1 cellular context compared by ENCODE assay signal in genomic region chr22:18994056-18994455, GRCh38.
A peak's percentile ranks its signal among the peaks of the same experiment; 100 is the strongest.
TF ChIP-seq lines count a peak whose summit lies in the region.

No MANE protein-coding gene starts in this region.

TF ChIP-seq in K562, 482 proteins besides CTCF, POLR2A, EP300 and RAD21 (continued from another document and continues in another):
- TF ChIP-seq ZNF318 (IDR thresholded peaks at IDR 0.05; ENCODE audit: borderline replicate concordance in 1 of 2, low read depth in 1 of 2) (no peak), NCOA4 (IDR thresholded peaks at IDR 0.05; ENCODE audit: partially characterized antibody) (no peak), GTF2A2 (tag; IDR thresholded peaks at IDR 0.05) (no peak), ZC3H4 (CRISPR knock-in tag; IDR thresholded peaks at IDR 0.05; ENCODE audit: borderline replicate concordance) (peak; percentile 79), HBP1 (CRISPR knock-in tag; IDR thresholded peaks at IDR 0.05) (no peak), STAG1 (CRISPR knock-in tag; IDR thresholded peaks at IDR 0.05; ENCODE audit: borderline replicate concordance) (0 out of 2 replicates have a peak, but pooled peaks have one; percentile 8), HMGN3 (IDR thresholded peaks at IDR 0.05; ENCODE audit: borderline replicate concordance, extremely low read depth, insufficient read length, low read depth, low read length) (no peak), MAFG (tag; conservative IDR thresholded peaks at IDR 0.05) (no peak), C11orf30 (IDR thresholded peaks at IDR 0.05; ENCODE audit: low read depth) (no peak), RBM39 (optimal IDR thresholded peaks at IDR 0.05; ENCODE audit: low read depth, low read length) (no peak), USF2 (CRISPR knock-in tag; IDR thresholded peaks at IDR 0.05) (no peak), ZBED1 (IDR thresholded peaks at IDR 0.05) (no peak), CHD2 (IDR thresholded peaks at IDR 0.05; ENCODE audit: low read depth, low read length) (no peak), ARNT (IDR thresholded peaks at IDR 0.05) (no peak), ARID3A (IDR thresholded peaks at IDR 0.05; ENCODE audit: borderline replicate concordance, low read depth, low read length) (no peak), MYC (IDR thresholded peaks at IDR 0.05; ENCODE audit: low read depth, low read length) (no peak), MYC (CRISPR knock-in tag; IDR thresholded peaks at IDR 0.05; ENCODE audit: borderline replicate concordance, low read depth) (0 out of 2 replicates have a peak, but pooled peaks have one; percentile 33), MAX (CRISPR knock-in tag; IDR thresholded peaks at IDR 0.05) (peak; percentile 48; the same call in 1 of the 2 replicates), SIRT6 (IDR thresholded peaks at IDR 0.05; ENCODE audit: low read depth, low read length) (no peak), UBTF (IDR thresholded peaks at IDR 0.05; ENCODE audit: borderline replicate concordance in 1 of 2, low read depth in 2 of 2, low read length in 2 of 2) (0 out of 4 replicates have a peak, but pooled peaks of 1 of the 2 experiments have one; percentile 1), CBX8 (IDR thresholded peaks at IDR 0.05; ENCODE audit: borderline replicate concordance, extremely low read depth, low read depth, low read length, poor library complexity, severe bottlenecking) (no peak), ZBTB17 (CRISPR knock-in tag; IDR thresholded peaks at IDR 0.05) (no peak), ZBTB40 (IDR thresholded peaks at IDR 0.05) (no peak), ZBTB40 (CRISPR knock-in tag; IDR thresholded peaks at IDR 0.05) (0 out of 2 replicates have a peak, but pooled peaks have one; percentile 3), ZBTB34 (CRISPR knock-in tag; IDR thresholded peaks at IDR 0.05) (no peak), HNRNPH1 (optimal IDR thresholded peaks at IDR 0.05; ENCODE audit: low read depth, low read length) (no peak)
